11 cellular contexts compared by ENCODE assay signal in genomic region chr16:58024347-58024672, GRCh38. TPM values are rescaled to one million over a fixed set of nuclear protein-coding genes. Genes with fewer than 3 reads are reported as not detected.
A peak's percentile ranks its signal among the peaks of the same experiment; 100 is the strongest.
DNase-seq lines count a peak whose midpoint lies in the region; TF ChIP-seq lines count a peak whose summit lies in the region.
"Had no signal": no experiment of that assay in that cellular context is flagged by ENCODE, and none has a peak within 500 bp of the region (broad histone marks: within the 10 kb centered on the region; RNA-seq: fewer than 3 reads in every experiment).

No MANE protein-coding gene starts in this region.

- peaks cover 0 to 9% of the 10 kb centered on the region in 2 donors for H3K36me3 Mint-ChIP-seq in CD4-positive, alpha-beta memory T cell
- H3K36me3 Mint-ChIP-seq in endodermal cell (ENCODE audit: low read depth) (peaks cover 4% of the 10 kb centered on the region), osteocyte (ENCODE audit: unreplicated experiment) (no peaks in the 10 kb centered on the region)

- no peak for TF ChIP-seq EP300 in SK-N-SH (IDR thresholded peaks at IDR 0.05; ENCODE audit: borderline replicate concordance in 1 of 2, low read depth in 1 of 2, low read length in 1 of 2)

- no peaks in the 10 kb centered on the region for H3K36me3 ChIP-seq in CD4-positive, alpha-beta memory T cell (ENCODE audit: insufficient read depth, low read length)
- H3K36me3 ChIP-seq in Loucy (ENCODE audit: insufficient read depth, low read length), result no peaks in the 10 kb centered on the region; the same call in 1 of the 2 replicates
- peaks cover 26% of the 10 kb centered on the region for H3K36me3 ChIP-seq in endodermal cell (ENCODE audit: control insufficient read depth, insufficient read depth, low read length)
- H3K36me3 ChIP-seq in SK-N-SH (replicated peaks in 1 of 2; ENCODE audit: control insufficient read depth in 1 of 2, insufficient read depth in 2 of 2, low read length in 1 of 2), result peaks cover 0 to 2% of the 10 kb centered on the region in 2 experiments

- intact Hi-C loops in CD4-positive, alpha-beta memory T cell (cut with micrococcal nuclease), result loop anchor here (1.0 to 10.0 kb wide), 2 partner anchors 39 to 730 kb away; no protein-coding TSS in a partner anchor

- H4K20me1 ChIP-seq in Loucy (ENCODE audit: insufficient read depth, low read length, poor library complexity, severe bottlenecking), result no peaks in the 10 kb centered on the region
- H4K20me1 ChIP-seq in SK-N-SH (ENCODE audit: insufficient read depth), result no peaks in the 10 kb centered on the region

- H3K9me3 ChIP-seq in CD4-positive, alpha-beta memory T cell (ENCODE audit: control insufficient read depth in 1 of 2, low read length in 2 of 2), result no peaks in the 10 kb centered on the region
- H3K9me3 ChIP-seq in Loucy (ENCODE audit: insufficient read depth, low read depth, low read length) (no peaks in the 10 kb centered on the region), endodermal cell (ENCODE audit: control insufficient read depth, low read length) (no peaks in the 10 kb centered on the region), SK-N-SH (no peaks in the 10 kb centered on the region)
- H3K9me3 ChIP-seq: mucosa of descending colon had no signal

- H3K4me3 ChIP-seq in CD4-positive, alpha-beta memory T cell (ENCODE audit: low read length in 2 of 2), result peak overlapping the region in 1 of 2 donors; percentile 53
- no peak overlapping the region for H3K4me3 ChIP-seq in Loucy (ENCODE audit: low read length, poor library complexity, severe bottlenecking)
- no peak overlapping the region for H3K4me3 ChIP-seq in endodermal cell (ENCODE audit: low read length)
- no peak overlapping the region for H3K4me3 ChIP-seq in SK-N-SH (ENCODE audit: low read depth in 2 of 2, low read length in 1 of 2)

- CTCF ChIA-PET in CD4-positive, alpha-beta memory T cell (lab: Charles Lee; ENCODE audit: partially characterized antibody), result interaction anchor here (1.0 to 2.2 kb wide), 4 partner anchors 10 to 105 kb away, joined by 3 to 9 read pairs (median 6); partner anchors contain the start of gene CFAP20
- CTCF ChIA-PET in SK-N-SH (lab: Yijun Ruan, JAX), result interaction anchor here (0.8 to 7.4 kb wide), 6 partner anchors 9 to 104 kb away, joined by 3 to 123 read pairs (median 29); partner anchors contain the start of gene CFAP20

- 76 to 90% methylated on average over 9 to 14 of the region's 14 CpGs for WGBS in endodermal cell (ENCODE audit: insufficient coverage in 1 of 2, insufficient read length in 1 of 2), 2 experiments
- 91% methylated on average over 14 of the region's 14 CpGs for WGBS in SK-N-SH (ENCODE audit: low lambda C conversion rate)

- peak overlapping the region; percentile 89 to 99 (median 93) for H3K4me3 Mint-ChIP-seq in CD4-positive, alpha-beta memory T cell
- H3K4me3 Mint-ChIP-seq in endodermal cell (peak overlapping the region; percentile 76), osteocyte (ENCODE audit: unreplicated experiment) (peak overlapping the region; percentile 73)

- H3K27me3 Mint-ChIP-seq in CD4-positive, alpha-beta memory T cell, result peaks cover 0 to 1% of the 10 kb centered on the region in 2 donors
- H3K27me3 Mint-ChIP-seq in endodermal cell (ENCODE audit: insufficient read depth), result no peaks in the 10 kb centered on the region
- peaks cover 8% of the 10 kb centered on the region for H3K27me3 Mint-ChIP-seq in osteocyte (ENCODE audit: unreplicated experiment)

- H3K9me3 Mint-ChIP-seq in CD4-positive, alpha-beta memory T cell, result peaks cover 0 to 2% (median 0%) of the 10 kb centered on the region in 8 donors
- H3K9me3 Mint-ChIP-seq in endodermal cell (no peaks in the 10 kb centered on the region), osteocyte (ENCODE audit: unreplicated experiment) (no peaks in the 10 kb centered on the region)

- H3K79me2 ChIP-seq in Loucy (ENCODE audit: insufficient read depth, low read length) (no peaks in the 10 kb centered on the region), SK-N-SH (ENCODE audit: insufficient read depth) (no peaks in the 10 kb centered on the region)

- H3K4me1 ChIP-seq in CD4-positive, alpha-beta memory T cell (ENCODE audit: insufficient read depth, low read length), result peaks cover 29% of the 10 kb centered on the region
- peaks cover 3% of the 10 kb centered on the region for H3K4me1 ChIP-seq in Loucy (ENCODE audit: insufficient read depth, low read length, poor library complexity, severe bottlenecking)
- peaks cover 25% of the 10 kb centered on the region for H3K4me1 ChIP-seq in endodermal cell (ENCODE audit: control insufficient read depth, insufficient read depth, low read length)
- peaks cover 13 to 61% of the 10 kb centered on the region in 2 experiments for H3K4me1 ChIP-seq in SK-N-SH (ENCODE audit: control insufficient read depth in 1 of 2, insufficient read depth in 2 of 2, low read depth in 1 of 2, low read length in 1 of 2)

- H3K4me1 Mint-ChIP-seq in CD4-positive, alpha-beta memory T cell, result peaks cover 7 to 36% (median 24%) of the 10 kb centered on the region in 4 donors
- H3K4me1 Mint-ChIP-seq in endodermal cell (peaks cover 46% of the 10 kb centered on the region), osteocyte (ENCODE audit: unreplicated experiment) (peaks cover 14% of the 10 kb centered on the region)

- H3F3A ChIP-seq in Loucy (ENCODE audit: low read depth), result no peaks in the 10 kb centered on the region
- H3F3A ChIP-seq in SK-N-SH (replicated peaks; ENCODE audit: insufficient read depth), result peaks cover 5% of the 10 kb centered on the region

- H3K27ac Mint-ChIP-seq in CD4-positive, alpha-beta memory T cell, result peak overlapping the region in 6 of 7 donors; percentile 88 to 93 (median 92)
- peak overlapping the region; percentile 96 for H3K27ac Mint-ChIP-seq in endodermal cell
- H3K27ac Mint-ChIP-seq in osteocyte (ENCODE audit: unreplicated experiment), result no peak overlapping the region

- TF ChIP-seq CTCF in Loucy (conservative IDR thresholded peaks at IDR 0.05; ENCODE audit: low read length) (no peak), endodermal cell (conservative IDR thresholded peaks at IDR 0.05) (no peak), osteocyte (IDR thresholded peaks at IDR 0.05) (no peak), SK-N-SH (IDR thresholded peaks at IDR 0.05) (no peak)

- POLR2A ChIA-PET in CD4-positive, alpha-beta memory T cell (lab: Charles Lee; ENCODE audit: partially characterized antibody), result interaction anchor here (0.9 to 4.8 kb wide), 2 partner anchors 24 to 104 kb away, joined by 6 to 27 read pairs; partner anchors contain the start of genes CFAP20 and ZNF319
- POLR2A ChIA-PET in SK-N-SH (lab: Yijun Ruan, JAX), result interaction anchor here (0.6 to 4.3 kb wide), 3 partner anchors 97 to 226 kb away, joined by 3 to 49 read pairs (median 18); partner anchors contain the start of gene CFAP20

- no peak overlapping the region for H3K27ac ChIP-seq in CD4-positive, alpha-beta memory T cell (ENCODE audit: low read depth, low read length)
- H3K27ac ChIP-seq in endodermal cell (ENCODE audit: low read depth, low read length) (no peak overlapping the region), SK-N-SH (ENCODE audit: low read depth in 2 of 2, low read length in 1 of 2) (no peak overlapping the region)

- H3K27me3 ChIP-seq in CD4-positive, alpha-beta memory T cell (ENCODE audit: insufficient read depth, low read length), result no peaks in the 10 kb centered on the region
- H3K27me3 ChIP-seq in Loucy (ENCODE audit: insufficient read depth, low read length, poor library complexity, severe bottlenecking), result no peaks in the 10 kb centered on the region
- no peaks in the 10 kb centered on the region for H3K27me3 ChIP-seq in endodermal cell (ENCODE audit: control insufficient read depth, insufficient read depth, low read length, poor library complexity, severe bottlenecking)
- H3K27me3 ChIP-seq in SK-N-SH (ENCODE audit: insufficient read depth), result peaks cover 13% of the 10 kb centered on the region

- H3K4me2 ChIP-seq in Loucy (ENCODE audit: low read depth, low read length, poor library complexity, severe bottlenecking) (peak overlapping the region; percentile 70), SK-N-SH (no peak overlapping the region)

- TF ChIP-seq RAD21 in SK-N-SH (IDR thresholded peaks at IDR 0.05; ENCODE audit: low read length), result no peak

- H2AFZ ChIP-seq in Loucy (ENCODE audit: low read length) (no peak overlapping the region), SK-N-SH (ENCODE audit: low read depth) (no peak overlapping the region)

- no peak for DNase-seq in CD4-positive, alpha-beta memory T cell
- DNase-seq in endodermal cell, result no peak
- no peak for DNase-seq in osteocyte (ENCODE audit: extremely low spot score, unreplicated experiment)
- DNase-seq in SK-N-SH, result no peak
- DNase-seq in NCI-H748 (lab: John Stamatoyannopoulos, UW; ENCODE audit: unreplicated experiment), result no peak
- DNase-seq in mucosa of gallbladder (ENCODE audit: low spot score), result no peak
- no peak for DNase-seq in NCI-H2171 treated with DMSO at 0.1 percent for 48 hours (lab: John Stamatoyannopoulos, UW)
- DNase-seq: GDM1 had no signal

- no peaks in the 10 kb centered on the region for H3K9me2 ChIP-seq in Loucy (replicated peaks; ENCODE audit: low read depth, low read length)
- no peaks in the 10 kb centered on the region for H3K9me2 ChIP-seq in SK-N-SH

- H3K9ac ChIP-seq in Loucy (ENCODE audit: low read depth, low read length, poor library complexity, severe bottlenecking) (no peak overlapping the region), endodermal cell (ENCODE audit: extremely low read depth, low read length, poor library complexity, severe bottlenecking) (peak overlapping the region; percentile 25), SK-N-SH (no peak overlapping the region)

RNA-seq across cellular contexts. Expression of gene MMP15, which starts 1.2 kb away (rescaled TPM):
- total RNA-seq in CD4-positive, alpha-beta memory T cell, result 1 to 10 TPM; 1.6 to 1.8 TPM
- polyA plus RNA-seq in CD4-positive, alpha-beta memory T cell, result under 1 TPM in 1 of 2 donors, not detected in 1; 0.21 TPM
- total RNA-seq in endodermal cell, result 100 to 1,000 TPM in 1 of 2 donors, 10 to 100 TPM in 1; 99.8 to 105 TPM
- 34.0 TPM for polyA plus RNA-seq in endodermal cell (2013, experiment 1 of 2)
- polyA plus RNA-seq in endodermal cell (2013, experiment 2 of 2), result 34.0 TPM
- total RNA-seq in osteocyte, result 4.9 and 5.2 TPM in 2 replicates
- polyA plus RNA-seq in SK-N-SH (2012; rRNA removed), result 2.6 and 3.1 TPM in 2 replicates
- 1.1 and 2.2 TPM in 2 replicates for polyA plus RNA-seq in SK-N-SH (2012; cell fraction: cytosol; rRNA removed)
- polyA plus RNA-seq in SK-N-SH (2012; cell fraction: nucleus; rRNA removed), result 3.5 and 3.9 TPM in 2 replicates
- 109 TPM for total RNA-seq in mucosa of gallbladder

RNA-seq across cellular contexts. Expression of gene USB1, which starts 23.1 kb away (rescaled TPM):
- total RNA-seq in CD4-positive, alpha-beta memory T cell, result 10 to 100 TPM; 36.4 to 39.5 TPM
- 10 to 100 TPM; 35.3 to 45.2 TPM for polyA plus RNA-seq in CD4-positive, alpha-beta memory T cell
- total RNA-seq in endodermal cell (100 to 1,000 TPM; 139 to 163 TPM), osteocyte (43.4 and 45.5 TPM in 2 replicates), mucosa of gallbladder (42.4 TPM)
- 62.2 TPM for polyA plus RNA-seq in endodermal cell (2013, experiment 1 of 2)
- 62.7 TPM for polyA plus RNA-seq in endodermal cell (2013, experiment 2 of 2)
- polyA plus RNA-seq in SK-N-SH (2012; rRNA removed), result 87.3 and 94.1 TPM in 2 replicates
- 53.0 and 69.3 TPM in 2 replicates for polyA plus RNA-seq in SK-N-SH (2012; cell fraction: cytosol; rRNA removed)
- polyA plus RNA-seq in SK-N-SH (2012; cell fraction: nucleus; rRNA removed), result 39.0 and 44.4 TPM in 2 replicates

RNA-seq across cellular contexts. Expression of gene ZNF319, which starts 23.8 kb away (rescaled TPM):
- total RNA-seq in CD4-positive, alpha-beta memory T cell, result 10 to 100 TPM; 19.7 to 20.5 TPM
- 10 to 100 TPM in 1 of 2 donors, 1 to 10 TPM in 1; 2.3 to 16.5 TPM for polyA plus RNA-seq in CD4-positive, alpha-beta memory T cell
- total RNA-seq in endodermal cell (10 to 100 TPM in 1 of 2 donors, 1 to 10 TPM in 1; 9.8 to 10.8 TPM), osteocyte (11.9 and 14.9 TPM in 2 replicates), mucosa of gallbladder (12.1 TPM)
- 11.5 TPM for polyA plus RNA-seq in endodermal cell (2013, experiment 1 of 2)
- 8.2 TPM for polyA plus RNA-seq in endodermal cell (2013, experiment 2 of 2)
- polyA plus RNA-seq in SK-N-SH (2012; rRNA removed), result 4.8 and 7.6 TPM in 2 replicates
- polyA plus RNA-seq in SK-N-SH (2012; cell fraction: cytosol; rRNA removed), result 3.2 and 5.1 TPM in 2 replicates
- polyA plus RNA-seq in SK-N-SH (2012; cell fraction: nucleus; rRNA removed), result 8.5 and 8.8 TPM in 2 replicates

RNA-seq across cellular contexts. Expression of gene CNGB1, which starts 53.4 kb away (rescaled TPM):
- total RNA-seq in CD4-positive, alpha-beta memory T cell, result not detected
- polyA plus RNA-seq in CD4-positive, alpha-beta memory T cell, result not detected
- total RNA-seq in endodermal cell (under 1 TPM; 0.29 to 0.60 TPM), osteocyte (not detected in 2 replicates), mucosa of gallbladder (0.29 TPM)
- 1.1 TPM for polyA plus RNA-seq in endodermal cell (2013, experiment 1 of 2)
- polyA plus RNA-seq in endodermal cell (2013, experiment 2 of 2), result 0.50 TPM
- polyA plus RNA-seq in SK-N-SH (2012; rRNA removed), result 0.05 TPM in 1 of 2 replicates, not detected in the other
- polyA plus RNA-seq in SK-N-SH (2012; cell fraction: cytosol; rRNA removed), result under 0.01 TPM in 1 of 2 replicates, not detected in the other
- polyA plus RNA-seq in SK-N-SH (2012; cell fraction: nucleus; rRNA removed), result 0.05 TPM in 1 of 2 replicates, not detected in the other
- total RNA-seq: M059J had no signal

Comparison
In these comparisons a context has a peak if more than half of its experiments do, and no peak if none do; other contexts are left out.
1. RNA of gene MMP15, which starts 1.2 kb away (total RNA-seq): 109 TPM in mucosa of gallbladder (single experiment) and 99.8 to 105 TPM in endodermal cell; 4.9 to 5.2 TPM in osteocyte and 1.6 to 1.8 TPM in CD4-positive, alpha-beta memory T cell; every median in the first group is over 10 times any median in the second.
2. Peak in every context shown above with its lines, with median percentiles within 50 percentile points of each other: H3K4me3 Mint-ChIP-seq.